Comparison of ENCODE assay signal across 5 cellular contexts in the genomic region with DNA sequence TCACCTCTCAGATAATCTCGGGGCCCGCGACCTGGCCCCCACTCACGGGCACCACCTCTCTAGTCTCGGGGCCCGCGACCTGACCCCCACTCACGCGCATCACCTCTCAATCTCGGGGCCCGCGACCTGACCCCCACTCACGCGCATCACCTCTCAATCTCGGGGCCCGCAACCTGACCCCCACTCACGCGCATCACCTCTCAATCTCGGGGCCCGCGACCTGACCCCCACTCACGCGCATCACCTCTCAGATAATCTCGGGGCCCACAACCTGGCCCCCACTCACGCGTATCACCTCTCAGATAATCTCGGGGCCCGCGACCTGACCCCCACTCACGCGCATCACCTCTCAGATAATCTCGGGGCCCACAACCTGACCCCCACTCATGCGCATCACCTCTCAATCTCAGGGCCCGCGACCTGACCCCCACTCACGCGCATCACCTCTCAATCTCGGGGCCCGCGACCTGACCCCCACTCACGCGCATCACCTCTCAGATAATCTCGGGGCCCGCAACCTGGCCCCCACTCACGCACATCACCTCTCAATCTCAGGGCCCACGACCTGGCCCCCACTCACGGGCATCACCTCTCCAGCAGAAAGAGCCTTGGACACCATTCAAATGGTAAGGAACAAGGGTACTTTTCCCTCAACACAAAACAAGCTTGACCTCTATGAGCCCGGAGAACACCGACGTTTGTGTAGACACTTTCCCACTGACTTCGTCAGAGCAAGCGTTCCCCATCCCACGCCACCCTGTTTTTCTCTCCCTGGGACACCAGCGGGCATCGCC.
DNase-seq lines count a peak whose midpoint lies in the region; TF ChIP-seq lines count a peak whose summit lies in the region.
"Not testable (repeated sequence)": the region's sequence is repeated elsewhere in the genome, so short reads cannot be mapped to it uniquely, and the experiment has no call there.

No MANE protein-coding gene starts in this region.

- not testable (repeated sequence) for H3K9me3 Mint-ChIP-seq in H9, mesothelial cell of epicardium
- peaks cover 13% of the 10 kb centered on the region for H3K9me3 Mint-ChIP-seq in glutamatergic neuron (ENCODE audit: unreplicated experiment)

- H3K27me3 Mint-ChIP-seq in H9 (ENCODE audit: low read depth); glutamatergic neuron (ENCODE audit: unreplicated experiment); mesothelial cell of epicardium (ENCODE audit: low read depth): not testable (repeated sequence)

- not testable (repeated sequence) for H3K14ac ChIP-seq in H9 (ENCODE audit: insufficient read depth, low read length)

- not testable (repeated sequence) for H3K56ac ChIP-seq in H9 (ENCODE audit: insufficient read length, low read depth, low read length)

- intact Hi-C loops in posterior vena cava (cut with DNase I): loop anchor here (10.0 kb wide), 2 partner anchors 110 to 220 kb away; no protein-coding TSS in a partner anchor

- H4K5ac ChIP-seq in H9 (ENCODE audit: insufficient read length, low read depth, low read length): not testable (repeated sequence)

- not testable (repeated sequence) for TF ChIP-seq CTCF in H9 (conservative IDR thresholded peaks at IDR 0.05); glutamatergic neuron (IDR thresholded peaks at IDR 0.05; ENCODE audit: partially characterized antibody, unreplicated experiment); mesothelial cell of epicardium (IDR thresholded peaks at IDR 0.05; ENCODE audit: unreplicated experiment)

- no CpG with 5 or more reads among the region's 55 CpGs for WGBS in H9 (ENCODE audit: extremely low coverage, insufficient read length, low lambda C conversion rate)

- not testable (repeated sequence) for H2AFZ ChIP-seq in H9 (ENCODE audit: low read length)

- H3K9ac ChIP-seq in H9 (ENCODE audit: extremely low read depth, insufficient read length, low read length): not testable (repeated sequence)

- H2BK12ac ChIP-seq in H9 (ENCODE audit: insufficient read length, low read depth, low read length): not testable (repeated sequence)

- not testable (repeated sequence) for H2AK5ac ChIP-seq in H9 (ENCODE audit: insufficient read length, low read length)

- not testable (repeated sequence) for H4K8ac ChIP-seq in H9 (replicated peaks; ENCODE audit: insufficient read length, low read depth, low read length)

- not testable (repeated sequence) for H2BK5ac ChIP-seq in H9 (ENCODE audit: insufficient read length, low read length)

- not testable (repeated sequence) for H2BK120ac ChIP-seq in H9 (ENCODE audit: low read depth, low read length, poor library complexity, severe bottlenecking)

- not testable (repeated sequence) for H3K18ac ChIP-seq in H9 (ENCODE audit: insufficient read length, low read depth, low read length)

- H2BK15ac ChIP-seq in H9 (ENCODE audit: low read depth, low read length): not testable (repeated sequence)

- H3K23ac ChIP-seq in H9 (ENCODE audit: insufficient read length, low read depth, low read length): not testable (repeated sequence)

- H3K27ac Mint-ChIP-seq in H9 (peak overlapping the region; percentile 21 to 70 (median 56); a peak in 4 of 7 replicates), glutamatergic neuron (ENCODE audit: unreplicated experiment) (peak overlapping the region; percentile 26), mesothelial cell of epicardium (peak overlapping the region; percentile 30)

- not testable (repeated sequence) for DNase-seq in H9; glutamatergic neuron; mesothelial cell of epicardium (ENCODE audit: low spot score in 2 of 2, unreplicated experiment in 2 of 2)
- peak; percentile 4 for DNase-seq in activated CD4-positive, CD25-positive, alpha-beta regulatory T cell treated with anti-CD3 and anti-CD28 coated beads, Interleukin-2, amount 50 U/mL, for 72 hours
- DNase-seq in posterior vena cava (ENCODE audit: low spot score): peak; percentile 38

- peaks cover 12 to 17% of the 10 kb centered on the region in 2 experiments for H3K4me1 Mint-ChIP-seq in H9
- peaks cover 30% of the 10 kb centered on the region for H3K4me1 Mint-ChIP-seq in glutamatergic neuron (ENCODE audit: low read depth, unreplicated experiment)
- peaks cover 36% of the 10 kb centered on the region for H3K4me1 Mint-ChIP-seq in mesothelial cell of epicardium

- H3K23me2 ChIP-seq in H9 (ENCODE audit: insufficient read length, low read depth, low read length, poor library complexity, severe bottlenecking): not testable (repeated sequence)

- not testable (repeated sequence) for H2BK20ac ChIP-seq in H9 (ENCODE audit: low read depth, low read length, poor library complexity, severe bottlenecking)

- H3K4ac ChIP-seq in H9 (ENCODE audit: low read depth, low read length): not testable (repeated sequence)

- H4K20me1 ChIP-seq in H9 (ENCODE audit: control insufficient read depth, insufficient read depth, insufficient read length): not testable (repeated sequence)

- H3K79me2 ChIP-seq in H9 (ENCODE audit: insufficient read depth, low read length): not testable (repeated sequence)

- not testable (repeated sequence) for H3K4me2 ChIP-seq in H9 (ENCODE audit: insufficient read depth, insufficient read length, low read length)

- not testable (repeated sequence) for H4K91ac ChIP-seq in H9 (ENCODE audit: insufficient read length, low read depth, low read length)

- H3K27me3 ChIP-seq in H9 (ENCODE audit: insufficient read depth, low read length): not testable (repeated sequence)

- H3K4me3 Mint-ChIP-seq in H9, mesothelial cell of epicardium: not testable (repeated sequence)
- H3K4me3 Mint-ChIP-seq in glutamatergic neuron (ENCODE audit: unreplicated experiment): peak overlapping the region; percentile 28

- not testable (repeated sequence) for H3K27ac ChIP-seq in H9 (ENCODE audit: insufficient read length, low read depth, low read length)

- not testable (repeated sequence) for H3T11ph ChIP-seq in H9 (ENCODE audit: low read length)

- H3K9me3 ChIP-seq in H9 (ENCODE audit: control insufficient read depth, low read depth, low read length): not testable (repeated sequence)

- H3K4me1 ChIP-seq in H9 (ENCODE audit: insufficient read depth, low read length): not testable (repeated sequence)

- H3K36me3 Mint-ChIP-seq in H9 (ENCODE audit: insufficient read depth in 1 of 3, low read depth in 3 of 3); glutamatergic neuron (ENCODE audit: unreplicated experiment); mesothelial cell of epicardium: not testable (repeated sequence)

- H3K79me1 ChIP-seq in H9 (ENCODE audit: insufficient read depth, low read depth, low read length, poor library complexity, severe bottlenecking): not testable (repeated sequence)
